Comparison of ENCODE assay signal across 1 cellular context in the genomic region with DNA sequence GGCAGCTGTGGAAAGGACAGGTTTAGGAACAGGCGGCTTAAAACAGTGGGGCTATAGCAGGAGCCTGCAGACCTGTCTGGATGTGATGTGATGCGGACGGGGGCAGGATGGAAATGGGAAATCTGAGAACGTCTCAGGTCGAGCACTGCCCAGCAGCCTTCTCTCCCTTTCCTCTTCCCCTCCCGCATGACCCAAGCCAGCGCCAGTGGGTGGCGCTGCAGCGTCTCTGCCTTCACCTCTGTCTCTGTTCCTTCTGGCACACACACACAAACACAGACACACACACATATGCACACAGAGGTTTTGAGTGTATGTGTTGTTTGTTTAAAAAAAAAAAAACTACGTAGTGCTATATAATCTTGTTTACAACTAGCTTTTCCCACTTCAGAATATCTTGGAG.
TF ChIP-seq lines count a peak whose summit lies in the region.

No MANE protein-coding gene starts in this region.

TF ChIP-seq in GM12878, 131 proteins besides CTCF, POLR2A, EP300 and RAD21 (continued from another document):
- TF ChIP-seq, protein P1, sequence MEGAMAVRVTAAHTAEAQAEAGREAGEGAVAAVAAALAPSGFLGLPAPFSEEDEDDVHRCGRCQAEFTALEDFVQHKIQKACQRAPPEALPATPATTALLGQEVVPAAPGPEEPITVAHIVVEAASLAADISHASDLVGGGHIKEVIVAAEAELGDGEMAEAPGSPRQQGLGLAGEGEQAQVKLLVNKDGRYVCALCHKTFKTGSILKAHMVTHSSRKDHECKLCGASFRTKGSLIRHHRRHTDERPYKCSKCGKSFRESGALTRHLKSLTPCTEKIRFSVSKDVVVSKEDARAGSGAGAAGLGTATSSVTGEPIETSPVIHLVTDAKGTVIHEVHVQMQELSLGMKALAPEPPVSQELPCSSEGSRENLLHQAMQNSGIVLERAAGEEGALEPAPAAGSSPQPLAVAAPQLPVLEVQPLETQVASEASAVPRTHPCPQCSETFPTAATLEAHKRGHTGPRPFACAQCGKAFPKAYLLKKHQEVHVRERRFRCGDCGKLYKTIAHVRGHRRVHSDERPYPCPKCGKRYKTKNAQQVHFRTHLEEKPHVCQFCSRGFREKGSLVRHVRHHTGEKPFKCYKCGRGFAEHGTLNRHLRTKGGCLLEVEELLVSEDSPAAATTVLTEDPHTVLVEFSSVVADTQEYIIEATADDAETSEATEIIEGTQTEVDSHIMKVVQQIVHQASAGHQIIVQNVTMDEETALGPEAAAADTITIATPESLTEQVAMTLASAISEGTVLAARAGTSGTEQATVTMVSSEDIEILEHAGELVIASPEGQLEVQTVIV (IDR thresholded peaks at IDR 0.05; ENCODE audit: borderline replicate concordance, partially characterized antibody) = no peak
- no peak for TF ChIP-seq SIX5 (IDR thresholded peaks at IDR 0.05; ENCODE audit: low read depth, low read length, severe bottlenecking)
